ENCODE assay signal across 11 cellular contexts in genomic region chr12:95788637-95789036, GRCh38. TPM values are rescaled to one million over a fixed set of nuclear protein-coding genes. Genes with fewer than 3 reads are reported as not detected.
DNase-seq lines count a peak whose midpoint lies in the region; ATAC-seq, FAIRE-seq and TF ChIP-seq lines count a peak whose summit lies in the region.
"Had no signal": no experiment of that assay in that cellular context is flagged by ENCODE, and none has a peak within 500 bp of the region (broad histone marks: within the 10 kb centered on the region; RNA-seq: fewer than 3 reads in every experiment).

No MANE protein-coding gene starts in this region.

- peak overlapping the region; percentile 80 for H3K27ac ChIP-seq in brain microvascular endothelial cell
- H3K27ac ChIP-seq in HepG2 (ENCODE audit: extremely low read length, insufficient read depth, low read length): no peak overlapping the region
- H3K27ac ChIP-seq: SJCRH30 had no signal

- no peak for TF ChIP-seq EP300 in HepG2 (IDR thresholded peaks at IDR 0.05; ENCODE audit: low read depth in 2 of 2, low read length in 2 of 2)
- TF ChIP-seq EP300 in HepG2 (CRISPR knock-in tag; IDR thresholded peaks at IDR 0.05; ENCODE audit: borderline replicate concordance): no peak

- CTCF ChIA-PET in HepG2 (lab: Yijun Ruan, JAX; ENCODE audit: low intra/inter-chr PET ratio, low total read pairs): interaction anchor here (0.9 kb wide), 1 partner anchor 27 kb away, joined by 3 read pairs; no protein-coding TSS in a partner anchor

- H3K27me3 ChIP-seq in brain microvascular endothelial cell (replicated peaks): no peaks in the 10 kb centered on the region
- no peaks in the 10 kb centered on the region; a peak in 1 of 5 replicates for H3K27me3 ChIP-seq in HepG2 (ENCODE audit: control insufficient read depth in 1 of 2, insufficient read depth in 2 of 2, low read length in 2 of 2)

- FAIRE-seq in H54 (lab: Jason Lieb, UNC) (peak; percentile 82), HepG2 (lab: Jason Lieb, UNC) (no peak)
- FAIRE-seq: small intestine had no signal

- ATAC-seq in HepG2: no peak

- BruUV-seq in HepG2 (replicated peaks; lab: Mats Ljungman, UMichigan): TSS peak; percentile 42

- H3K9me3 ChIP-seq in HepG2 (ENCODE audit: low read length): no peaks in the 10 kb centered on the region
- H3K9me3 ChIP-seq: SJCRH30 had no signal

- H4K20me1 ChIP-seq in HepG2 (ENCODE audit: insufficient read depth, low read length): no peaks in the 10 kb centered on the region

- intact Hi-C loops in HepG2 (cut with micrococcal nuclease; ENCODE audit: unreplicated experiment): no loop called here

- peak overlapping the region; percentile 75 for H3K4me3 ChIP-seq in brain microvascular endothelial cell (ENCODE audit: low read depth, low read length)
- H3K4me3 ChIP-seq in HepG2 (replicated peaks in 1 of 3; ENCODE audit: insufficient read depth in 1 of 3, low read depth in 2 of 3, low read length in 3 of 3): no peak overlapping the region; a peak in 1 of 6 replicates
- H3K4me3 ChIP-seq: SJCRH30 had no signal

- TF ChIP-seq POLR2A in H54 (IDR thresholded peaks at IDR 0.05; ENCODE audit: low read depth, low read length): no peak
- TF ChIP-seq POLR2A in HepG2 (IDR thresholded peaks at IDR 0.05; ENCODE audit: insufficient read depth in 1 of 2, low read depth in 2 of 2, low read length in 2 of 2): no peak

- no peak for TF ChIP-seq RAD21 in HepG2 (CRISPR knock-in tag; IDR thresholded peaks at IDR 0.05)

- peak overlapping the region; percentile 73; the same call in 1 of the 2 replicates for H3K9ac ChIP-seq in HepG2 (ENCODE audit: insufficient read depth, low read depth, low read length)

- in situ Hi-C loops in brain microvascular endothelial cell (cut with HindIII; ENCODE audit: low pct_ligation_motif_present, low sequenced_read_pairs) (no loop called here), HepG2 (cut with HindIII; ENCODE audit: extremely low pct_ligation_motif_present, low pct_unique_long_range_greater_than_20kb) (no loop called here)

- peaks cover 29% of the 10 kb centered on the region for H3K4me1 ChIP-seq in HepG2 (ENCODE audit: insufficient read depth, low read length)

- H3K4me2 ChIP-seq in HepG2 (ENCODE audit: low read depth, low read length): peak overlapping the region; percentile 92

- WGBS in HepG2 (ENCODE audit: low lambda C conversion rate): 47% methylated on average over 1 of the region's 1 CpG

- H3K36me3 ChIP-seq in brain microvascular endothelial cell (replicated peaks): peaks cover 5% of the 10 kb centered on the region
- no peaks in the 10 kb centered on the region for H3K36me3 ChIP-seq in HepG2 (replicated peaks in 1 of 2; ENCODE audit: control insufficient read depth in 1 of 2, insufficient read depth in 2 of 2, low read length in 2 of 2)
- H3K36me3 ChIP-seq: SJCRH30 had no signal

- no peak overlapping the region for H2AFZ ChIP-seq in HepG2 (ENCODE audit: low read length)

- POLR2A ChIA-PET in HepG2 (lab: Yijun Ruan, JAX): interaction anchor here (1.3 to 1.5 kb wide), 2 partner anchors 14 to 50 kb away, joined by 4 to 7 read pairs; no protein-coding TSS in a partner anchor

- DNase-seq in A172 (ENCODE audit: low spot score) (peak; percentile 41), H54 (ENCODE audit: insufficient read length, low spot score) (no peak), brain microvascular endothelial cell (no peak), HepG2 (ENCODE audit: low spot score) (no peak), NCI-H69 (lab: John Stamatoyannopoulos, UW) (no peak), NCI-H82 treated with DMSO at 0.1 percent for 48 hours (lab: John Stamatoyannopoulos, UW; ENCODE audit: unreplicated experiment) (no peak), cerebellum (ENCODE audit: low spot score) (no peak), NOMO-1 treated with DMSO at 0.1 percent for 48 hours (lab: John Stamatoyannopoulos, UW; ENCODE audit: unreplicated experiment) (no peak)
- DNase-seq: activated gamma-delta T cell, small intestine had no signal

- no peak for TF ChIP-seq CTCF in brain microvascular endothelial cell (IDR thresholded peaks at IDR 0.05; ENCODE audit: low read depth, low read length, missing control alignments)
- no peak for TF ChIP-seq CTCF in HepG2 (CRISPR knock-in tag; IDR thresholded peaks at IDR 0.05)

- H3K79me2 ChIP-seq in HepG2 (ENCODE audit: insufficient read depth, low read length): no peaks in the 10 kb centered on the region

TF ChIP-seq in HepG2, 621 proteins besides CTCF, POLR2A, EP300 and RAD21 (continues in another document):
- TF ChIP-seq ZFP41 (CRISPR knock-in tag; IDR thresholded peaks at IDR 0.05; ENCODE audit: borderline replicate concordance) (no peak), ZNF549 (CRISPR knock-in tag; IDR thresholded peaks at IDR 0.05) (no peak), ATF7-NPFF (CRISPR knock-in tag; IDR thresholded peaks at IDR 0.05; ENCODE audit: low read depth) (no peak), ZNF280D (CRISPR knock-in tag; IDR thresholded peaks at IDR 0.05) (no peak), RELA (CRISPR knock-in tag; IDR thresholded peaks at IDR 0.05) (no peak), ZNF263 (CRISPR knock-in tag; IDR thresholded peaks at IDR 0.05) (no peak), ZBTB33 (CRISPR knock-in tag; IDR thresholded peaks at IDR 0.05) (no peak)

RNA-seq across cellular contexts. Expression of gene NTN4, which starts 1.9 kb away (rescaled TPM):
- total RNA-seq in A172 (2014; rRNA removed; shearing (Covaris generic)): 9.9 and 14.1 TPM in 2 replicates
- total RNA-seq in HepG2 (2016; rRNA removed; fragmentation: Illumina TruSeq; extraction: Trizol) (9.5 and 11.5 TPM in 2 replicates), cerebellum (10.9 TPM)
- total RNA-seq in HepG2 (2016; cell fraction: cytosol; rRNA removed; fragmentation: Illumina TruSeq; extraction: Trizol; ENCODE audit: low read depth): 1.3 and 1.5 TPM in 2 replicates
- 8.3 and 13.6 TPM in 2 replicates for total RNA-seq in HepG2 (2016; cell fraction: insoluble cytoplasmic fraction; rRNA removed; fragmentation: Illumina TruSeq; extraction: Trizol)
- 5.1 and 5.6 TPM in 2 replicates for total RNA-seq in HepG2 (2016; cell fraction: membrane; rRNA removed; fragmentation: Illumina TruSeq; extraction: Trizol)
- 13.7 and 18.2 TPM in 2 replicates for total RNA-seq in HepG2 (2016; cell fraction: nucleus; rRNA removed; fragmentation: Illumina TruSeq; extraction: Trizol)
- polyA plus RNA-seq in HepG2 (2011; rRNA removed): 7.8 and 9.6 TPM in 2 replicates
- polyA plus RNA-seq in HepG2 (2011; cell fraction: cytosol; rRNA removed): 7.1 and 7.6 TPM in 2 replicates
- polyA plus RNA-seq in HepG2 (2011; cell fraction: nucleus; rRNA removed): 4.4 and 6.7 TPM in 2 replicates
- 5.3 and 6.6 TPM in 2 replicates for polyA plus RNA-seq in HepG2 (2012)
- 1.1 and 1.3 TPM in 2 replicates for polyA plus RNA-seq in HepG2 (2016; cell fraction: cytosol; fragmentation: Illumina TruSeq; extraction: Trizol; ENCODE audit: low read depth)
- 8.4 and 8.8 TPM in 2 replicates for polyA plus RNA-seq in HepG2 (2016; cell fraction: insoluble cytoplasmic fraction; fragmentation: Illumina TruSeq; extraction: Trizol; ENCODE audit: low read depth)
- polyA plus RNA-seq in HepG2 (2016; cell fraction: membrane; fragmentation: Illumina TruSeq; extraction: Trizol; ENCODE audit: low read depth): 3.4 and 3.5 TPM in 2 replicates
- polyA plus RNA-seq in HepG2 (2016; cell fraction: nucleus; fragmentation: Illumina TruSeq; extraction: Trizol; ENCODE audit: insufficient read depth, low read depth): 19.5 and 23.9 TPM in 2 replicates
- polyA minus RNA-seq in HepG2 (2011; rRNA and poly(A)+ RNA removed; ENCODE audit: low replicate concordance): 31.5 and 36.2 TPM in 2 replicates
- 6.3 and 7.2 TPM in 2 replicates for polyA minus RNA-seq in HepG2 (2011; cell fraction: cytosol; rRNA and poly(A)+ RNA removed)
- 9.5 and 11.9 TPM in 2 replicates for polyA minus RNA-seq in HepG2 (2011; cell fraction: nucleus; rRNA and poly(A)+ RNA removed)
